Comparison of ENCODE assay signal across 10 cellular contexts in the genomic region with DNA sequence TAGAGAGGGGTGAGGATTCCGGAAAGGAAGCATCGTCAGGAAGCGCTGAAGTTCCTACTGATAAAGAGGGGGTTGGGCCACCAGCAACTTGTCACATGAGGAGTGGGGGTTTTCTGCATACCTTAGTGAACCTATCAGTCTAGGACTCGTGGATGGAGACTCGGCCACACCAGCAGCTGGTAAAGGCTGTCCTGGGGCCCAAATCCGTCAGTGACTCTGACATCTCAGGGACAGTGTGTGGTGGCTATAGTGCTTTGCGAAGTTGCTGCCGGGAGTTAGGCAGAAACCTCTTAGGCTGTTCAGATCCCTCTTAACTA. TPM values are rescaled to one million over a fixed set of nuclear protein-coding genes. Genes with fewer than 3 reads are reported as not detected.
DNase-seq lines count a peak whose midpoint lies in the region; ATAC-seq, FAIRE-seq and TF ChIP-seq lines count a peak whose summit lies in the region.
"Had no signal": no experiment of that assay in that cellular context is flagged by ENCODE, and none has a peak within 500 bp of the region (broad histone marks: within the 10 kb centered on the region; RNA-seq: fewer than 3 reads in every experiment).

No MANE protein-coding gene starts in this region.

- H3K79me2 ChIP-seq in keratinocyte (ENCODE audit: control insufficient read depth, insufficient read depth, low read length): no peaks in the 10 kb centered on the region

- peaks cover 18% of the 10 kb centered on the region for H3K4me1 ChIP-seq in keratinocyte (ENCODE audit: control insufficient read depth, extremely low read depth, insufficient read depth, low read length)

- no peaks in the 10 kb centered on the region for H3K9me1 ChIP-seq in keratinocyte (ENCODE audit: control insufficient read depth, extremely low read depth, insufficient read depth, low read length)

- no peak overlapping the region for H3K27ac Mint-ChIP-seq in stimulated activated naive CD8-positive, alpha-beta T cell treated with anti-CD3 and anti-CD28 coated beads, Interleukin-15, Interleukin-2, amounts not matched to agents 100 ng/mL and 50 ng/mL, for 24 hours
- no peak overlapping the region for H3K27ac Mint-ChIP-seq in activated CD4-positive, alpha-beta memory T cell treated with anti-CD3 and anti-CD28 coated beads, Interleukin-2, amount 10 ng/mL, durations not matched to agents 7 days and 5 days
- peak overlapping the region; percentile 91 for H3K27ac Mint-ChIP-seq in type B pancreatic cell

- peak overlapping the region; percentile 86 for H3K4me3 Mint-ChIP-seq in stimulated activated naive CD8-positive, alpha-beta T cell treated with anti-CD3 and anti-CD28 coated beads, Interleukin-15, Interleukin-2, amounts not matched to agents 100 ng/mL and 50 ng/mL, for 24 hours
- H3K4me3 Mint-ChIP-seq in activated CD4-positive, alpha-beta memory T cell treated with anti-CD3 and anti-CD28 coated beads, Interleukin-2, amount 10 ng/mL, durations not matched to agents 7 days and 5 days: peak overlapping the region; percentile 81
- H3K4me3 Mint-ChIP-seq in type B pancreatic cell: peak overlapping the region; percentile 94

- no peaks in the 10 kb centered on the region for H3K36me3 ChIP-seq in keratinocyte (ENCODE audit: control insufficient read depth in 2 of 2, extremely low read depth in 1 of 2, insufficient read depth in 2 of 2, low read length in 2 of 2)

- H3K9me3 Mint-ChIP-seq in stimulated activated naive CD8-positive, alpha-beta T cell treated with anti-CD3 and anti-CD28 coated beads, Interleukin-15, Interleukin-2, amounts not matched to agents 100 ng/mL and 50 ng/mL, for 24 hours: no peaks in the 10 kb centered on the region
- H3K9me3 Mint-ChIP-seq in activated CD4-positive, alpha-beta memory T cell treated with anti-CD3 and anti-CD28 coated beads, Interleukin-2, amount 10 ng/mL, durations not matched to agents 7 days and 5 days: no peaks in the 10 kb centered on the region
- H3K9me3 Mint-ChIP-seq in type B pancreatic cell: no peaks in the 10 kb centered on the region
- H3K9me3 Mint-ChIP-seq: activated naive CD4-positive, alpha-beta T cell treated with anti-CD3 and anti-CD28 coated beads, Interleukin-2, amount 50 U/mL, for 72 hours had no signal

- no peaks in the 10 kb centered on the region for H3K27me3 ChIP-seq in keratinocyte (ENCODE audit: control insufficient read depth, extremely low read depth, insufficient read depth, low read length)

- ATAC-seq in stimulated activated naive CD8-positive, alpha-beta T cell treated with anti-CD3 and anti-CD28 coated beads, Interleukin-15, Interleukin-2, amounts not matched to agents 100 U/mL and 50 U/mL, for 24 hours: no peak

- H3K4me1 Mint-ChIP-seq in stimulated activated naive CD8-positive, alpha-beta T cell treated with anti-CD3 and anti-CD28 coated beads, Interleukin-15, Interleukin-2, amounts not matched to agents 100 ng/mL and 50 ng/mL, for 24 hours (ENCODE audit: low read depth): peaks cover 12% of the 10 kb centered on the region
- H3K4me1 Mint-ChIP-seq in activated CD4-positive, alpha-beta memory T cell treated with anti-CD3 and anti-CD28 coated beads, Interleukin-2, amount 10 ng/mL, durations not matched to agents 7 days and 5 days: peaks cover 9% of the 10 kb centered on the region
- peaks cover 12% of the 10 kb centered on the region for H3K4me1 Mint-ChIP-seq in type B pancreatic cell (ENCODE audit: unreplicated experiment)

- no peak for FAIRE-seq in keratinocyte (lab: Jason Lieb, UNC)

- peak overlapping the region; percentile 75 for H3K9ac ChIP-seq in keratinocyte (ENCODE audit: control insufficient read depth, extremely low read depth, insufficient read depth, low read length)

- POLR2A ChIA-PET in activated CD4-positive, alpha-beta memory T cell treated with anti-CD3 and anti-CD28 coated beads, Interleukin-2, amount 10 ng/mL, durations not matched to agents 7 days and 5 days (lab: Charles Lee): interaction anchor here (1.1 to 2.0 kb wide), 3 partner anchors 9 to 191 kb away, joined by 3 to 7 read pairs (median 3); partner anchors contain the start of gene RNASE6

- TF ChIP-seq CTCF in keratinocyte (optimal IDR thresholded peaks at IDR 0.05 in 1 of 3, IDR thresholded peaks at IDR 0.05 in 1 of 3, conservative IDR thresholded peaks at IDR 0.05 in 1 of 3; ENCODE audit: extremely low read depth in 1 of 3, insufficient read depth in 2 of 3, low read length in 3 of 3) (no peak), type B pancreatic cell (conservative IDR thresholded peaks at IDR 0.05) (no peak)

- dilution Hi-C loops in keratinocyte (cut with MboI; ENCODE audit: extremely low pct_ligation_motif_present, low sequenced_read_pairs): no loop called here

- CTCF ChIA-PET in activated CD4-positive, alpha-beta memory T cell treated with anti-CD3 and anti-CD28 coated beads, Interleukin-2, amount 10 ng/mL, durations not matched to agents 7 days and 5 days (lab: Charles Lee): interaction anchor here (0.7 to 5.5 kb wide), 35 partner anchors 10 to 326 kb away, joined by 3 to 79 read pairs (median 4); partner anchors contain the start of genes RNASE3, RNASE6, SLC39A2 and TMEM253

- H3K27me3 Mint-ChIP-seq in stimulated activated naive CD8-positive, alpha-beta T cell treated with anti-CD3 and anti-CD28 coated beads, Interleukin-15, Interleukin-2, amounts not matched to agents 100 ng/mL and 50 ng/mL, for 24 hours: peaks cover 38% of the 10 kb centered on the region
- H3K27me3 Mint-ChIP-seq in activated CD4-positive, alpha-beta memory T cell treated with anti-CD3 and anti-CD28 coated beads, Interleukin-2, amount 10 ng/mL, durations not matched to agents 7 days and 5 days: peaks cover 41% of the 10 kb centered on the region
- H3K27me3 Mint-ChIP-seq in type B pancreatic cell: peaks cover 29% of the 10 kb centered on the region

- no peak for DNase-seq in stimulated activated naive CD8-positive, alpha-beta T cell treated with anti-CD3 and anti-CD28 coated beads, Interleukin-15, Interleukin-2, amounts not matched to agents 100 U/mL and 50 U/mL, for 24 hours
- no peak for DNase-seq in activated CD4-positive, alpha-beta memory T cell treated with anti-CD3 and anti-CD28 coated beads, Interleukin-2, amount 10 ng/mL, durations not matched to agents 7 days and 5 days
- DNase-seq in keratinocyte (ENCODE audit: low read depth, low spot score) (no peak), type B pancreatic cell (ENCODE audit: extremely low spot score, unreplicated experiment) (no peak), D341Med (ENCODE audit: low spot score) (no peak), KG1 (lab: John Stamatoyannopoulos, UW) (no peak), hepatic stellate cell (ENCODE audit: low spot score) (no peak)

- no peaks in the 10 kb centered on the region for H4K20me1 ChIP-seq in keratinocyte (ENCODE audit: control insufficient read depth, extremely low read depth, insufficient read depth, low read length)

- H3K4me3 ChIP-seq in keratinocyte (ENCODE audit: control insufficient read depth in 2 of 3, extremely low read depth in 1 of 3, insufficient read depth in 2 of 3, low read depth in 1 of 3, low read length in 3 of 3): peak overlapping the region in 1 of 3 experiments; percentile 80

- H3K36me3 Mint-ChIP-seq in stimulated activated naive CD8-positive, alpha-beta T cell treated with anti-CD3 and anti-CD28 coated beads, Interleukin-15, Interleukin-2, amounts not matched to agents 100 ng/mL and 50 ng/mL, for 24 hours (ENCODE audit: low read depth): no peaks in the 10 kb centered on the region
- no peaks in the 10 kb centered on the region for H3K36me3 Mint-ChIP-seq in activated CD4-positive, alpha-beta memory T cell treated with anti-CD3 and anti-CD28 coated beads, Interleukin-2, amount 10 ng/mL, durations not matched to agents 7 days and 5 days (ENCODE audit: low read depth)
- no peaks in the 10 kb centered on the region for H3K36me3 Mint-ChIP-seq in type B pancreatic cell
- H3K36me3 Mint-ChIP-seq: activated naive CD4-positive, alpha-beta T cell treated with anti-CD3 and anti-CD28 coated beads, Interleukin-2, amount 50 U/mL, for 72 hours had no signal

- H3K27ac ChIP-seq in keratinocyte (ENCODE audit: control insufficient read depth, insufficient read depth, low read length): no peak overlapping the region

- H2AFZ ChIP-seq in keratinocyte (ENCODE audit: control insufficient read depth, low read length): peak overlapping the region; percentile 69

- H3K4me2 ChIP-seq in keratinocyte (ENCODE audit: control insufficient read depth, extremely low read depth, insufficient read depth, low read depth, low read length): peak overlapping the region; percentile 94

- H3K9me3 ChIP-seq in keratinocyte (ENCODE audit: control insufficient read depth, low read depth, low read length): no peaks in the 10 kb centered on the region

RNA-seq across cellular contexts. Expression of gene RNASE2, which starts 16.4 kb away (rescaled TPM):
- not detected for total RNA-seq in activated CD4-positive, alpha-beta memory T cell treated with anti-CD3 and anti-CD28 coated beads, Interleukin-2, amount 10 ng/mL, durations not matched to agents 7 days and 5 days
- polyA plus RNA-seq in keratinocyte: not detected in 3 replicates
- polyA plus RNA-seq in keratinocyte (2011; ENCODE audit: low read depth): not detected
- not detected in 2 replicates for polyA plus RNA-seq in keratinocyte (2011; cell fraction: cytosol; rRNA removed)
- polyA plus RNA-seq in keratinocyte (2011; cell fraction: nucleus; rRNA removed): not detected in 2 replicates
- polyA plus RNA-seq in keratinocyte (2012; ENCODE audit: low replicate concordance): 0.32 TPM in 1 of 2 replicates, not detected in the other
- polyA minus RNA-seq in keratinocyte: not detected in 3 replicates
- not detected for polyA minus RNA-seq in keratinocyte (2011; cell fraction: cytosol; rRNA and poly(A)+ RNA removed)
- not detected in 2 replicates for polyA minus RNA-seq in keratinocyte (2011; cell fraction: nucleus; rRNA and poly(A)+ RNA removed)
- total RNA-seq in type B pancreatic cell (ENCODE audit: low replicate concordance): not detected in 2 replicates
- total RNA-seq: activated naive CD4-positive, alpha-beta T cell treated with anti-CD3 and anti-CD28 coated beads, Interleukin-2, amount 50 U/mL, for 72 hours had no signal

RNA-seq across cellular contexts. Expression of gene METTL17, which starts 18.1 kb away (rescaled TPM):
- total RNA-seq in activated CD4-positive, alpha-beta memory T cell treated with anti-CD3 and anti-CD28 coated beads, Interleukin-2, amount 10 ng/mL, durations not matched to agents 7 days and 5 days: 10 to 100 TPM; 81.9 to 82.0 TPM
- 51.3 to 63.5 TPM (median 61.9 TPM) in 3 replicates for polyA plus RNA-seq in keratinocyte
- 34.4 TPM for polyA plus RNA-seq in keratinocyte (2011; ENCODE audit: low read depth)
- polyA plus RNA-seq in keratinocyte (2011; cell fraction: cytosol; rRNA removed): 23.0 and 27.1 TPM in 2 replicates
- 150 and 176 TPM in 2 replicates for polyA plus RNA-seq in keratinocyte (2011; cell fraction: nucleus; rRNA removed)
- 30.8 and 35.0 TPM in 2 replicates for polyA plus RNA-seq in keratinocyte (2012; ENCODE audit: low replicate concordance)
- polyA minus RNA-seq in keratinocyte: 19.1 to 48.0 TPM (median 23.8 TPM) in 3 replicates
- 12.5 TPM for polyA minus RNA-seq in keratinocyte (2011; cell fraction: cytosol; rRNA and poly(A)+ RNA removed)
- 19.8 and 19.9 TPM in 2 replicates for polyA minus RNA-seq in keratinocyte (2011; cell fraction: nucleus; rRNA and poly(A)+ RNA removed)
- 59.7 and 88.1 TPM in 2 replicates for total RNA-seq in type B pancreatic cell (ENCODE audit: low replicate concordance)

RNA-seq across cellular contexts. Expression of gene SLC39A2, which starts 27.4 kb away (rescaled TPM):
- not detected for total RNA-seq in activated CD4-positive, alpha-beta memory T cell treated with anti-CD3 and anti-CD28 coated beads, Interleukin-2, amount 10 ng/mL, durations not matched to agents 7 days and 5 days
- polyA plus RNA-seq in keratinocyte: 0.37 to 1.2 TPM (median 0.94 TPM) in 3 replicates
- polyA plus RNA-seq in keratinocyte (2011; ENCODE audit: low read depth): 2.0 TPM
- 0.22 and 0.50 TPM in 2 replicates for polyA plus RNA-seq in keratinocyte (2011; cell fraction: cytosol; rRNA removed)
- polyA plus RNA-seq in keratinocyte (2011; cell fraction: nucleus; rRNA removed): 1.1 and 1.6 TPM in 2 replicates
- 0.26 and 8.8 TPM in 2 replicates for polyA plus RNA-seq in keratinocyte (2012; ENCODE audit: low replicate concordance)
- 0.33 to 0.38 TPM in 2 of 3 replicates, not detected in the other for polyA minus RNA-seq in keratinocyte
- not detected for polyA minus RNA-seq in keratinocyte (2011; cell fraction: cytosol; rRNA and poly(A)+ RNA removed)
- 0.62 and 2.3 TPM in 2 replicates for polyA minus RNA-seq in keratinocyte (2011; cell fraction: nucleus; rRNA and poly(A)+ RNA removed)
- 4.5 and 14.2 TPM in 2 replicates for total RNA-seq in type B pancreatic cell (ENCODE audit: low replicate concordance)
- total RNA-seq: subcutaneous adipose tissue had no signal

RNA-seq across cellular contexts. Expression of gene NDRG2, which starts 53.2 kb away (rescaled TPM):
- total RNA-seq in activated CD4-positive, alpha-beta memory T cell treated with anti-CD3 and anti-CD28 coated beads, Interleukin-2, amount 10 ng/mL, durations not matched to agents 7 days and 5 days: 1 to 10 TPM; 8.3 to 8.5 TPM
- polyA plus RNA-seq in keratinocyte: 11.1 to 15.4 TPM (median 12.5 TPM) in 3 replicates
- 42.2 TPM for polyA plus RNA-seq in keratinocyte (2011; ENCODE audit: low read depth)
- polyA plus RNA-seq in keratinocyte (2011; cell fraction: cytosol; rRNA removed): 8.7 and 9.3 TPM in 2 replicates
- 19.5 and 20.5 TPM in 2 replicates for polyA plus RNA-seq in keratinocyte (2011; cell fraction: nucleus; rRNA removed)
- 7.2 and 87.6 TPM in 2 replicates for polyA plus RNA-seq in keratinocyte (2012; ENCODE audit: low replicate concordance)
- 6.9 to 14.5 TPM (median 11.1 TPM) in 3 replicates for polyA minus RNA-seq in keratinocyte
- 4.4 TPM for polyA minus RNA-seq in keratinocyte (2011; cell fraction: cytosol; rRNA and poly(A)+ RNA removed)
- polyA minus RNA-seq in keratinocyte (2011; cell fraction: nucleus; rRNA and poly(A)+ RNA removed): 5.3 and 5.7 TPM in 2 replicates
- 150 and 214 TPM in 2 replicates for total RNA-seq in type B pancreatic cell (ENCODE audit: low replicate concordance)

RNA-seq across cellular contexts. Expression of gene TPPP2, which starts 58.4 kb away (rescaled TPM):
- total RNA-seq in activated CD4-positive, alpha-beta memory T cell treated with anti-CD3 and anti-CD28 coated beads, Interleukin-2, amount 10 ng/mL, durations not matched to agents 7 days and 5 days: not detected
- not detected in 3 replicates for polyA plus RNA-seq in keratinocyte
- polyA plus RNA-seq in keratinocyte (2011; ENCODE audit: low read depth): not detected
- not detected in 2 replicates for polyA plus RNA-seq in keratinocyte (2011; cell fraction: cytosol; rRNA removed)
- polyA plus RNA-seq in keratinocyte (2011; cell fraction: nucleus; rRNA removed): not detected in 2 replicates
- not detected in 2 replicates for polyA plus RNA-seq in keratinocyte (2012; ENCODE audit: low replicate concordance)
- polyA minus RNA-seq in keratinocyte: not detected in 3 replicates
- not detected for polyA minus RNA-seq in keratinocyte (2011; cell fraction: cytosol; rRNA and poly(A)+ RNA removed)
- polyA minus RNA-seq in keratinocyte (2011; cell fraction: nucleus; rRNA and poly(A)+ RNA removed): not detected in 2 replicates
- not detected in 2 replicates for total RNA-seq in type B pancreatic cell (ENCODE audit: low replicate concordance)
- total RNA-seq: activated naive CD4-positive, alpha-beta T cell treated with anti-CD3 and anti-CD28 coated beads, Interleukin-2, amount 50 U/mL, for 72 hours; subcutaneous adipose tissue had no signal
